9 cellular contexts compared by ENCODE assay signal in genomic region chr20:62704341-62704948, GRCh38. TPM values are rescaled to one million over a fixed set of nuclear protein-coding genes. Genes with fewer than 3 reads are reported as not detected.
A peak's percentile ranks its signal among the peaks of the same experiment; 100 is the strongest.
DNase-seq lines count a peak whose midpoint lies in the region; ATAC-seq and TF ChIP-seq lines count a peak whose summit lies in the region.
"Had no signal": no experiment of that assay in that cellular context is flagged by ENCODE, and none has a peak within 500 bp of the region (broad histone marks: within the 10 kb centered on the region; RNA-seq: fewer than 3 reads in every experiment).

No MANE protein-coding gene starts in this region.

- H3K4me3 ChIP-seq in retinal pigment epithelial cell (ENCODE audit: low read length), result no peak overlapping the region
- H3K4me3 ChIP-seq: SK-N-MC had no signal

- TF ChIP-seq CTCF in retinal pigment epithelial cell (conservative IDR thresholded peaks at IDR 0.05; ENCODE audit: low read depth, low read length), result peak; percentile 24

- DNase-seq in HuH-7.5 (ENCODE audit: low spot score) (peak; percentile 77), fibroblast of the conjunctiva (ENCODE audit: low read depth) (peak; percentile 90), retinal pigment epithelial cell (ENCODE audit: low read depth) (peak; percentile 85)
- DNase-seq in activated CD4-positive, alpha-beta T cell treated with anti-CD3 and anti-CD28 coated beads for 1 hour, result no peak
- DNase-seq: natural killer cell had no signal

- ATAC-seq in GM18870 (IDR thresholded peaks at IDR 0.05; ENCODE audit: unreplicated experiment) (no peak), HG03520 (IDR thresholded peaks at IDR 0.05; ENCODE audit: unreplicated experiment) (no peak)

TF ChIP-seq in PFSK-1, 5 proteins besides CTCF, POLR2A, EP300 and RAD21:
- TF ChIP-seq REST (IDR thresholded peaks at IDR 0.05; ENCODE audit: insufficient read depth in 1 of 2, low read depth in 2 of 2, low read length in 2 of 2) (no peak), SIN3A (IDR thresholded peaks at IDR 0.05; ENCODE audit: borderline replicate concordance, insufficient read depth, low read length) (peak; percentile 64; the same call in 1 of the 2 replicates), TAF1 (IDR thresholded peaks at IDR 0.05; ENCODE audit: borderline replicate concordance, insufficient read depth, low read length) (no peak), FOXP2 (optimal IDR thresholded peaks at IDR 0.05; ENCODE audit: borderline replicate concordance, extremely low read depth, extremely low read length, insufficient read depth) (peak; percentile 78)

RNA-seq across cellular contexts. Expression of gene NTSR1, which starts 4.2 kb away (rescaled TPM):
- polyA plus RNA-seq in PFSK-1 (2012; ENCODE audit: insufficient read length, low read depth), result 0.13 TPM
